In genomic region chr9:124210697-124211096, GRCh38 we compare ENCODE assay signal across 10 cellular contexts. TPM values are rescaled to one million over a fixed set of nuclear protein-coding genes. Genes with fewer than 3 reads are reported as not detected.
DNase-seq lines count a peak whose midpoint lies in the region; ATAC-seq and TF ChIP-seq lines count a peak whose summit lies in the region.
"Had no signal": no experiment of that assay in that cellular context is flagged by ENCODE, and none has a peak within 500 bp of the region (broad histone marks: within the 10 kb centered on the region; RNA-seq: fewer than 3 reads in every experiment).

No MANE protein-coding gene starts in this region.

- TF ChIP-seq CTCF in cardiac fibroblast (IDR thresholded peaks at IDR 0.05; ENCODE audit: low read depth, low read length) (no peak), adrenal gland (IDR thresholded peaks at IDR 0.05) (no peak)

- no peaks in the 10 kb centered on the region for H3K4me1 ChIP-seq in adrenal gland (replicated peaks in 1 of 2)

- intact Hi-C loops in adrenal gland (cut with DNase I) = no loop called here

- H3K9me3 ChIP-seq in adrenal gland (replicated peaks in 1 of 3) = no peaks in the 10 kb centered on the region

- H3K4me3 ChIP-seq in cardiac fibroblast (replicated peaks in 1 of 2; ENCODE audit: low read depth in 2 of 2, low read length in 2 of 2) = no peak overlapping the region
- no peak overlapping the region for H3K4me3 ChIP-seq in adrenal gland
- H3K4me3 ChIP-seq: hepatocyte had no signal

- peak; percentile 17 to 51 for DNase-seq in cardiac fibroblast (ENCODE audit: low read depth in 2 of 2)
- DNase-seq in NCI-H1048 (lab: John Stamatoyannopoulos, UW) = no peak
- DNase-seq in cortex of kidney (lab: John Stamatoyannopoulos, UW) = no peak
- no peak for DNase-seq in adrenal gland
- DNase-seq in NCI-H1694 (lab: John Stamatoyannopoulos, UW) = no peak
- DNase-seq: NCI-H345 had no signal

- no peak for TF ChIP-seq POLR2A in adrenal gland (IDR thresholded peaks at IDR 0.05)

- ATAC-seq in GM18499 (IDR thresholded peaks at IDR 0.05; ENCODE audit: insufficient read depth, unreplicated experiment) (peak; percentile 50), GM21367 (IDR thresholded peaks at IDR 0.05; ENCODE audit: unreplicated experiment) (peak; percentile 45), HG03460 (IDR thresholded peaks at IDR 0.05; ENCODE audit: unreplicated experiment) (peak; percentile 55)

- no peaks in the 10 kb centered on the region for H3K36me3 ChIP-seq in adrenal gland (replicated peaks in 1 of 2)

- H3K27ac ChIP-seq in adrenal gland = no peak overlapping the region
- H3K27ac ChIP-seq: hepatocyte had no signal

- H3K27me3 ChIP-seq in adrenal gland = no peaks in the 10 kb centered on the region
- H3K27me3 ChIP-seq: hepatocyte had no signal

- 82 to 95% (median 89%) methylated on average over 3 of the region's 3 CpGs for WGBS in adrenal gland, 4 donors

RNA-seq across cellular contexts. Expression of gene NEK6, which starts 47.1 kb away (rescaled TPM):
- 10 to 100 TPM in 7 of 8 donors, 1 to 10 TPM in 1; 6.6 to 27.2 (median 20.5) TPM for total RNA-seq in adrenal gland
- 1 to 10 TPM; 4.0 to 8.5 (median 8.3) TPM for polyA plus RNA-seq in adrenal gland

Comparison
In these comparisons a context has a peak if more than half of its experiments do, and no peak if none do; other contexts are left out.
1. DNase-seq: peak in cardiac fibroblast (2 of 2); none in NCI-H1048 (single experiment), cortex of kidney (single experiment), adrenal gland (0 of 7) and NCI-H1694 (single experiment).
2. Peak in every context shown above with its lines, with median percentiles within 50 percentile points of each other: ATAC-seq.